Comparison of ENCODE assay signal across 27 cellular contexts in the genomic region with DNA sequence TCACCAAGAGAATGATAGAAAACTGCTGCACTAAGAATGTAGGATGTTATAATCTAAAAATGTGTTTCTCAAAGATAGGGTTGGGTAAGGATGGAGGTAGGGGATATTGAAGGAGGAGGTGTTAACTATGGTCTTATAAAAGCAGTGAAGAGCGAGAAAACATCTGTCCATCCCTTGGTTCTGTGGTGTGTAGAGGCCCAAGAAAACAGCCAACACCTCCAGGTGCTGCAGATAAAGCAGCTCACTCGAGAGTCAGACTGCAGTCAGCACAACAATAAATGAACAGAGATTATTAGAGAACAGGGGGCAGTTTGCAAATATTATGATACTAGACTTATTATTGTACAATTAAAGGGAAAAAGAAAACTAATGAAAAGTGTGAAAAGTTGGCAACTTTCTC.
"Had no signal": no experiment of that assay in that cellular context is flagged by ENCODE, and none has a peak within 500 bp of the region (broad histone marks: within the 10 kb centered on the region; RNA-seq: fewer than 3 reads in every experiment).

No MANE protein-coding gene starts in this region.

- H3K27me3 ChIP-seq: colonic mucosa, esophagus squamous epithelium, pancreas, right lobe of liver, suprapubic skin, transverse colon, upper lobe of right lung, uterus had no signal

- H3K9me3 ChIP-seq: colonic mucosa, esophagus squamous epithelium, pancreas, right lobe of liver, suprapubic skin, transverse colon, upper lobe of right lung, uterus had no signal

- H3K27me3 Mint-ChIP-seq: dendritic cell treated with granulocyte-macrophage colony-stimulating factor and Interleukin-4, amounts not matched to agents 40 ng/mL and 50 ng/mL, for 4 days; memory B cell; stimulated activated naive CD8-positive, alpha-beta T cell treated with anti-CD3 and anti-CD28 coated beads, Interleukin-15, amount 100 ng/mL, for 72 hours had no signal

- ATAC-seq: natural killer cell; pancreas; stimulated activated naive CD8-positive, alpha-beta T cell treated with anti-CD3 and anti-CD28 coated beads, Interleukin-15, amount 100 ng/mL, for 72 hours; upper lobe of right lung had no signal

- H3K9me3 Mint-ChIP-seq: dendritic cell treated with granulocyte-macrophage colony-stimulating factor and Interleukin-4, amounts not matched to agents 40 ng/mL and 50 ng/mL, for 4 days; endodermal cell; immature natural killer cell; memory B cell; natural killer cell; stimulated activated naive CD8-positive, alpha-beta T cell treated with anti-CD3 and anti-CD28 coated beads, Interleukin-15, amount 100 ng/mL, for 72 hours had no signal

- H3K4me3 Mint-ChIP-seq: dendritic cell treated with granulocyte-macrophage colony-stimulating factor and Interleukin-4, amounts not matched to agents 40 ng/mL and 50 ng/mL, for 4 days; endodermal cell; immature natural killer cell; memory B cell; natural killer cell; stimulated activated naive CD8-positive, alpha-beta T cell treated with anti-CD3 and anti-CD28 coated beads, Interleukin-15, amount 100 ng/mL, for 72 hours had no signal

- H3K27ac ChIP-seq: colonic mucosa, pancreas, right lobe of liver, suprapubic skin, transverse colon, upper lobe of right lung, uterus had no signal

- H3K36me3 Mint-ChIP-seq: immature natural killer cell, natural killer cell had no signal

- H3K36me3 ChIP-seq: colonic mucosa, esophagus squamous epithelium, pancreas, right lobe of liver, suprapubic skin, transverse colon, upper lobe of right lung, uterus had no signal

- H3K4me3 ChIP-seq: colonic mucosa, esophagus squamous epithelium, lung, pancreas, right lobe of liver, suprapubic skin, transverse colon, upper lobe of right lung, uterus had no signal

- DNase-seq: colonic mucosa; effector CD8-positive, alpha-beta T cell; endodermal cell; esophagus squamous epithelium; foreskin melanocyte; hypothalamus; immature natural killer cell; islet precursor cell; kidney glomerular epithelial cell; natural killer cell; occipital lobe; pancreas; retina; right lobe of liver; small intestine; stimulated activated CD4-positive, alpha-beta T cell treated with anti-CD3 and anti-CD28 coated beads, Interleukin-15, amount 100 ng/mL, for 24 hours; stimulated activated CD4-positive, alpha-beta T cell treated with anti-CD3 and anti-CD28 coated beads, Interleukin-4, amount 100 ng/mL, for 1 hour; stimulated activated CD8-positive, alpha-beta memory T cell treated with anti-CD3 and anti-CD28 coated beads, Interleukin-4, amount 100 ng/mL, for 48 hours; stimulated activated naive CD4-positive, alpha-beta T cell; stimulated activated naive CD8-positive, alpha-beta T cell treated with anti-CD3 and anti-CD28 coated beads, Interleukin-15, amount 100 ng/mL, for 72 hours; transverse colon; upper lobe of right lung; uterus had no signal

- H3K4me1 ChIP-seq: colonic mucosa, uterus had no signal

- H3K27ac Mint-ChIP-seq: dendritic cell treated with granulocyte-macrophage colony-stimulating factor and Interleukin-4, amounts not matched to agents 40 ng/mL and 50 ng/mL, for 4 days; endodermal cell; immature natural killer cell; memory B cell; natural killer cell; stimulated activated naive CD8-positive, alpha-beta T cell treated with anti-CD3 and anti-CD28 coated beads, Interleukin-15, amount 100 ng/mL, for 72 hours had no signal
